1 cellular context compared by ENCODE assay signal in the genomic region with DNA sequence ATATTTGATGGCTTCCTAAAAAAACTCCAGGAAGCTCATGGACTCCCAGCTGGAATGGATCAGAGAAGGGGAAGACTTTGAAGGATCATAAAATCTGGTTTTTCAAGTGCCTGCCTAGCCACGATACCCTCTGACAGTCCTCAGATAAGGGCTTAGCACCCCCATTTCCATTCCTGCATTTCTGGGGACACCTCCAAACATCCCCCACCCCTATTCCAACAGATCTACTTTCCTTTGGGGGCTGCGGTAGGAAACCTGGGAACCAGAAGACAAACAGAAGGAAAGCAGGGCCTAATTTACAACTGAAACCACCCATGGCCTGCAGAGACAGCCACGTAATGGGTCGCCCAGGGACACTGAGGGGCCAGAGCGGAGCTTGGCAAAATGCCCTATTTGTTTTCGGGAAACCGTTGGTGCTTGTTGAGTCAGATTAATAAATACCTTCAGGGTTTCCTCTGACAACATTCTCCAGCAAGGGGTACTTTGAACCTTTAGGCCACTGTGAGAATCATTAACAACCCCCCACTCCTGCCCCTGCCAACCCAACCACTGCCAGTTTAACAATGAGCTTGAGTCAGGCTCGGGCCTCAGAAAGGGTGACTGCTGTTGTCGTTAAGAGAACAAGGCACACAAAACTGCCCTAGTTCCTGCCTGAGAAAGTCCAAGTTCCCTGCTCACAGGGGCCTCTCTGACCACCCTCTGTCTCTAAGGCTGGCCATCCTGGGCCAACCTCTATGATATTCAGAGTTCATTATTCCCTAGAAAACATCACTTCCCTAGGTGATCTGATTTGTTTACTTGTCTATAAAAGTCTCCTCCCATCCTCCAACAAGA.
TF ChIP-seq lines count a peak whose summit lies in the region.

No MANE protein-coding gene starts in this region.

TF ChIP-seq in HEK293, 187 proteins besides CTCF, POLR2A, EP300 and RAD21 (continued from another document and continues in another):
- TF ChIP-seq PRDM2 (tag by site-specific recombination; IDR thresholded peaks at IDR 0.05; ENCODE audit: borderline replicate concordance) (no peak), ZEB2 (tag by site-specific recombination; IDR thresholded peaks at IDR 0.05) (peak; percentile 80), ZNF629 (tag by site-specific recombination; IDR thresholded peaks at IDR 0.05) (peak; percentile 65; the same call in 1 of the 2 replicates), ZNF560 (tag by site-specific recombination; IDR thresholded peaks at IDR 0.05; ENCODE audit: borderline replicate concordance) (no peak), ZNF626 (tag by site-specific recombination; IDR thresholded peaks at IDR 0.05) (no peak), BCL11B (tag by site-specific recombination; IDR thresholded peaks at IDR 0.05; ENCODE audit: low read depth) (no peak), ZNF324 (tag by site-specific recombination; IDR thresholded peaks at IDR 0.05) (no peak; the same call in none of the 2 replicates), ZNF302 (tag by site-specific recombination; IDR thresholded peaks at IDR 0.05; ENCODE audit: low read depth) (no peak), ZNF530 (tag by site-specific recombination; IDR thresholded peaks at IDR 0.05; ENCODE audit: low read depth) (no peak), RBAK (tag by site-specific recombination; IDR thresholded peaks at IDR 0.05) (no peak), ZNF18 (tag by site-specific recombination; IDR thresholded peaks at IDR 0.05) (no peak), TCF7L2 (IDR thresholded peaks at IDR 0.05; ENCODE audit: borderline replicate concordance, low read depth, low read length) (no peak), ZNF112 (tag by site-specific recombination; IDR thresholded peaks at IDR 0.05) (no peak), ZNF202 (tag by site-specific recombination; IDR thresholded peaks at IDR 0.05; ENCODE audit: borderline replicate concordance) (no peak), ZNF701 (tag by site-specific recombination; IDR thresholded peaks at IDR 0.05) (0 out of 2 replicates have a peak, but pooled peaks have one; percentile 14), ZNF155 (tag by site-specific recombination; IDR thresholded peaks at IDR 0.05) (no peak), ZFP3 (tag by site-specific recombination; IDR thresholded peaks at IDR 0.05; ENCODE audit: low read depth) (no peak), ZNF157 (tag by site-specific recombination; IDR thresholded peaks at IDR 0.05) (no peak), PATZ1 (tag by site-specific recombination; IDR thresholded peaks at IDR 0.05) (peak; percentile 83), ZNF76 (tag by site-specific recombination; IDR thresholded peaks at IDR 0.05; ENCODE audit: borderline replicate concordance, low read depth) (no peak), ATF2 (tag by site-specific recombination; IDR thresholded peaks at IDR 0.05; ENCODE audit: low read depth) (no peak), ZNF138 (tag by site-specific recombination; IDR thresholded peaks at IDR 0.05; ENCODE audit: borderline replicate concordance) (no peak), MEIS1 (CRISPR knock-in tag; IDR thresholded peaks at IDR 0.05; ENCODE audit: borderline replicate concordance) (no peak), ZNF239 (tag by site-specific recombination; IDR thresholded peaks at IDR 0.05) (no peak), ZNF184 (tag by site-specific recombination; IDR thresholded peaks at IDR 0.05) (no peak), ZNF37A (tag by site-specific recombination; IDR thresholded peaks at IDR 0.05) (no peak), ZNF837 (tag by site-specific recombination; IDR thresholded peaks at IDR 0.05) (no peak), ZNF121 (tag by site-specific recombination; IDR thresholded peaks at IDR 0.05) (no peak), ZFP41 (tag by site-specific recombination; IDR thresholded peaks at IDR 0.05; ENCODE audit: borderline replicate concordance) (no peak), GLI4 (tag by site-specific recombination; IDR thresholded peaks at IDR 0.05) (no peak), ZBTB17 (tag by site-specific recombination; IDR thresholded peaks at IDR 0.05) (no peak), ZNF292 (tag by site-specific recombination; IDR thresholded peaks at IDR 0.05; ENCODE audit: borderline replicate concordance, low read depth) (no peak), ZNF624 (tag by site-specific recombination; IDR thresholded peaks at IDR 0.05) (no peak)
- TF ChIP-seq, protein P1, sequence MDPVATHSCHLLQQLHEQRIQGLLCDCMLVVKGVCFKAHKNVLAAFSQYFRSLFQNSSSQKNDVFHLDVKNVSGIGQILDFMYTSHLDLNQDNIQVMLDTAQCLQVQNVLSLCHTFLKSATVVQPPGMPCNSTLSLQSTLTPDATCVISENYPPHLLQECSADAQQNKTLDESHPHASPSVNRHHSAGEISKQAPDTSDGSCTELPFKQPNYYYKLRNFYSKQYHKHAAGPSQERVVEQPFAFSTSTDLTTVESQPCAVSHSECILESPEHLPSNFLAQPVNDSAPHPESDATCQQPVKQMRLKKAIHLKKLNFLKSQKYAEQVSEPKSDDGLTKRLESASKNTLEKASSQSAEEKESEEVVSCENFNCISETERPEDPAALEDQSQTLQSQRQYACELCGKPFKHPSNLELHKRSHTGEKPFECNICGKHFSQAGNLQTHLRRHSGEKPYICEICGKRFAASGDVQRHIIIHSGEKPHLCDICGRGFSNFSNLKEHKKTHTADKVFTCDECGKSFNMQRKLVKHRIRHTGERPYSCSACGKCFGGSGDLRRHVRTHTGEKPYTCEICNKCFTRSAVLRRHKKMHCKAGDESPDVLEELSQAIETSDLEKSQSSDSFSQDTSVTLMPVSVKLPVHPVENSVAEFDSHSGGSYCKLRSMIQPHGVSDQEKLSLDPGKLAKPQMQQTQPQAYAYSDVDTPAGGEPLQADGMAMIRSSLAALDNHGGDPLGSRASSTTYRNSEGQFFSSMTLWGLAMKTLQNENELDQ (tag by site-specific recombination; IDR thresholded peaks at IDR 0.05; ENCODE audit: low read depth) = no peak
- TF ChIP-seq, protein P2, sequence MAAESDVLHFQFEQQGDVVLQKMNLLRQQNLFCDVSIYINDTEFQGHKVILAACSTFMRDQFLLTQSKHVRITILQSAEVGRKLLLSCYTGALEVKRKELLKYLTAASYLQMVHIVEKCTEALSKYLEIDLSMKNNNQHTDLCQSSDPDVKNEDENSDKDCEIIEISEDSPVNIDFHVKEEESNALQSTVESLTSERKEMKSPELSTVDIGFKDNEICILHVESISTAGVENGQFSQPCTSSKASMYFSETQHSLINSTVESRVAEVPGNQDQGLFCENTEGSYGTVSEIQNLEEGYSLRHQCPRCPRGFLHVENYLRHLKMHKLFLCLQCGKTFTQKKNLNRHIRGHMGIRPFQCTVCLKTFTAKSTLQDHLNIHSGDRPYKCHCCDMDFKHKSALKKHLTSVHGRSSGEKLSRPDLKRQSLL (tag by site-specific recombination; IDR thresholded peaks at IDR 0.05) = no peak; the same call in 1 of the 2 replicates
- TF ChIP-seq, protein P3, sequence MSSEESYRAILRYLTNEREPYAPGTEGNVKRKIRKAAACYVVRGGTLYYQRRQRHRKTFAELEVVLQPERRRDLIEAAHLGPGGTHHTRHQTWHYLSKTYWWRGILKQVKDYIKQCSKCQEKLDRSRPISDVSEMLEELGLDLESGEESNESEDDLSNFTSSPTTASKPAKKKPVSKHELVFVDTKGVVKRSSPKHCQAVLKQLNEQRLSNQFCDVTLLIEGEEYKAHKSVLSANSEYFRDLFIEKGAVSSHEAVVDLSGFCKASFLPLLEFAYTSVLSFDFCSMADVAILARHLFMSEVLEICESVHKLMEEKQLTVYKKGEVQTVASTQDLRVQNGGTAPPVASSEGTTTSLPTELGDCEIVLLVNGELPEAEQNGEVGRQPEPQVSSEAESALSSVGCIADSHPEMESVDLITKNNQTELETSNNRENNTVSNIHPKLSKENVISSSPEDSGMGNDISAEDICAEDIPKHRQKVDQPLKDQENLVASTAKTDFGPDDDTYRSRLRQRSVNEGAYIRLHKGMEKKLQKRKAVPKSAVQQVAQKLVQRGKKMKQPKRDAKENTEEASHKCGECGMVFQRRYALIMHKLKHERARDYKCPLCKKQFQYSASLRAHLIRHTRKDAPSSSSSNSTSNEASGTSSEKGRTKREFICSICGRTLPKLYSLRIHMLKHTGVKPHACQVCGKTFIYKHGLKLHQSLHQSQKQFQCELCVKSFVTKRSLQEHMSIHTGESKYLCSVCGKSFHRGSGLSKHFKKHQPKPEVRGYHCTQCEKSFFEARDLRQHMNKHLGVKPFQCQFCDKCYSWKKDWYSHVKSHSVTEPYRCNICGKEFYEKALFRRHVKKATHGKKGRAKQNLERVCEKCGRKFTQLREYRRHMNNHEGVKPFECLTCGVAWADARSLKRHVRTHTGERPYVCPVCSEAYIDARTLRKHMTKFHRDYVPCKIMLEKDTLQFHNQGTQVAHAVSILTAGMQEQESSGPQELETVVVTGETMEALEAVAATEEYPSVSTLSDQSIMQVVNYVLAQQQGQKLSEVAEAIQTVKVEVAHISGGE (tag by site-specific recombination; conservative IDR thresholded peaks at IDR 0.05; ENCODE audit: low read depth) = no peak
- TF ChIP-seq, protein P4, sequence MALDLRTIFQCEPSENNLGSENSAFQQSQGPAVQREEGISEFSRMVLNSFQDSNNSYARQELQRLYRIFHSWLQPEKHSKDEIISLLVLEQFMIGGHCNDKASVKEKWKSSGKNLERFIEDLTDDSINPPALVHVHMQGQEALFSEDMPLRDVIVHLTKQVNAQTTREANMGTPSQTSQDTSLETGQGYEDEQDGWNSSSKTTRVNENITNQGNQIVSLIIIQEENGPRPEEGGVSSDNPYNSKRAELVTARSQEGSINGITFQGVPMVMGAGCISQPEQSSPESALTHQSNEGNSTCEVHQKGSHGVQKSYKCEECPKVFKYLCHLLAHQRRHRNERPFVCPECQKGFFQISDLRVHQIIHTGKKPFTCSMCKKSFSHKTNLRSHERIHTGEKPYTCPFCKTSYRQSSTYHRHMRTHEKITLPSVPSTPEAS (tag by site-specific recombination; IDR thresholded peaks at IDR 0.05) = no peak
